ENCODE assay signal across 12 cellular contexts in the genomic region with DNA sequence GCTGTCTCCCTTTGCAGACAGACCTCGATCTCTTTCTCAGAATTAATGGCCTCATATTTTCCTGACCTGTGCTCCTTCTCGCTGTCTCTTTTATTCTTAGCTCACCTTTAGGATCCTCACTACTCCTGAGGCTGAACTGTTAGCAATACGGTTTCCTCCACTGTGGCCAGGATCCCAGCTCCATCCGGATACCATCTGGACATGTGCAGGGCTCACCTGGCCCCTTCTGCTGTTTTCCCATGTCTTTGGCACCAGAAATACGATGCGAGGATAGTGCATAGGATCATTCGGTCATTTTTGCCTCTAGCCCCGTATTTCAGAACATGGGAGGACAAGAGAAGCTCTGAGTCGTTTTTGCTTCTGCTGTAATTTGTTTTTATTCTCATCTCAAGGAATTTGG.
"Had no signal": no experiment of that assay in that cellular context is flagged by ENCODE, and none has a peak within 500 bp of the region (broad histone marks: within the 10 kb centered on the region; RNA-seq: fewer than 3 reads in every experiment).

No MANE protein-coding gene starts in this region.

- H3K9me3 ChIP-seq: esophagus squamous epithelium, thoracic aorta had no signal

- ATAC-seq: activated CD4-positive, CD25-positive, alpha-beta regulatory T cell treated with anti-CD3 and anti-CD28 coated beads, Interleukin-2, amount 50 U/mL, for 24 hours; stimulated activated naive CD8-positive, alpha-beta T cell treated with anti-CD3 and anti-CD28 coated beads, Interleukin-15, amount 100 ng/mL, for 72 hours had no signal

- H3K4me1 Mint-ChIP-seq: nephron had no signal

- H3K27me3 ChIP-seq: esophagus squamous epithelium had no signal

- DNase-seq: activated T-cell treated with anti-CD3 and anti-CD28 coated beads, Interleukin-2, amount 50 U/mL, for 1 hour; central memory CD4-positive, alpha-beta T cell; esophagus squamous epithelium; foreskin fibroblast; stimulated activated CD4-positive, alpha-beta T cell treated with anti-CD3 and anti-CD28 coated beads, Interleukin-15, amount 100 ng/mL, for 24 hours; stimulated activated CD4-positive, alpha-beta T cell treated with anti-CD3 and anti-CD28 coated beads, Interleukin-4, amount 100 ng/mL, for 24 hours; stimulated activated naive CD8-positive, alpha-beta T cell treated with anti-CD3 and anti-CD28 coated beads, Interleukin-15, amount 100 ng/mL, for 72 hours; T-helper 2 cell had no signal

- H3K4me3 Mint-ChIP-seq: activated naive CD4-positive, alpha-beta T cell treated with anti-CD3 and anti-CD28 coated beads, Interleukin-2, amount 50 U/mL, for 24 hours; nephron; stimulated activated naive CD8-positive, alpha-beta T cell treated with anti-CD3 and anti-CD28 coated beads, Interleukin-15, amount 100 ng/mL, for 72 hours had no signal

- H3K9me3 Mint-ChIP-seq: activated naive CD4-positive, alpha-beta T cell treated with anti-CD3 and anti-CD28 coated beads, Interleukin-2, amount 50 U/mL, for 24 hours; nephron; stimulated activated naive CD8-positive, alpha-beta T cell treated with anti-CD3 and anti-CD28 coated beads, Interleukin-15, amount 100 ng/mL, for 72 hours had no signal

- H3K27ac Mint-ChIP-seq: activated naive CD4-positive, alpha-beta T cell treated with anti-CD3 and anti-CD28 coated beads, Interleukin-2, amount 50 U/mL, for 24 hours; stimulated activated naive CD8-positive, alpha-beta T cell treated with anti-CD3 and anti-CD28 coated beads, Interleukin-15, amount 100 ng/mL, for 72 hours had no signal

- H3K36me3 Mint-ChIP-seq: activated naive CD4-positive, alpha-beta T cell treated with anti-CD3 and anti-CD28 coated beads, Interleukin-2, amount 50 U/mL, for 24 hours had no signal

- H3K36me3 ChIP-seq: esophagus squamous epithelium, thoracic aorta had no signal

- H3K27me3 Mint-ChIP-seq: activated naive CD4-positive, alpha-beta T cell treated with anti-CD3 and anti-CD28 coated beads, Interleukin-2, amount 50 U/mL, for 24 hours; stimulated activated naive CD8-positive, alpha-beta T cell treated with anti-CD3 and anti-CD28 coated beads, Interleukin-15, amount 100 ng/mL, for 72 hours had no signal

- H3K27ac ChIP-seq: esophagus squamous epithelium, thoracic aorta had no signal
